In the genomic region with DNA sequence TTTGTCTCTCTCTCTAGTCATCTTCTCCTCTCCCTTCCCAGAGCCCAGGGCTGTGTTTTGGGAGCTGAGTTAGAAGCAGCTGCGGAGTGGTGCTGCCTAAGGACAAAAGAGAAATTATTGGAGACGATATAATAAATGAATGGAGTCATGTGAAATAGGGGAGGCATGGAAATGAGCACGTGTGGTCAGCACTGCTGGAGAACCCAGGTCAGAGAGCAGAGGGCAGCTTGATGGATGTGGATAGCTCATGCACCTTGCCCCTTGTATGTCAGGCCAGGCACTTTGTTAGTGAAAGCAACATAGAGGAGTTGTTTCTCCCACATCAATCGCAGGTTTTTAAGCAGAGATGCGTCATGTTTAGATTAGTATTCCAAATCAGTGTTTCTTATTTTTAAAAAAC, we compare ENCODE assay signal across 1 cellular context.
TF ChIP-seq lines count a peak whose summit lies in the region.

No MANE protein-coding gene starts in this region.

TF ChIP-seq in HepG2, 621 proteins besides CTCF, POLR2A, EP300 and RAD21 (continued from another document):
- TF ChIP-seq, protein P1, sequence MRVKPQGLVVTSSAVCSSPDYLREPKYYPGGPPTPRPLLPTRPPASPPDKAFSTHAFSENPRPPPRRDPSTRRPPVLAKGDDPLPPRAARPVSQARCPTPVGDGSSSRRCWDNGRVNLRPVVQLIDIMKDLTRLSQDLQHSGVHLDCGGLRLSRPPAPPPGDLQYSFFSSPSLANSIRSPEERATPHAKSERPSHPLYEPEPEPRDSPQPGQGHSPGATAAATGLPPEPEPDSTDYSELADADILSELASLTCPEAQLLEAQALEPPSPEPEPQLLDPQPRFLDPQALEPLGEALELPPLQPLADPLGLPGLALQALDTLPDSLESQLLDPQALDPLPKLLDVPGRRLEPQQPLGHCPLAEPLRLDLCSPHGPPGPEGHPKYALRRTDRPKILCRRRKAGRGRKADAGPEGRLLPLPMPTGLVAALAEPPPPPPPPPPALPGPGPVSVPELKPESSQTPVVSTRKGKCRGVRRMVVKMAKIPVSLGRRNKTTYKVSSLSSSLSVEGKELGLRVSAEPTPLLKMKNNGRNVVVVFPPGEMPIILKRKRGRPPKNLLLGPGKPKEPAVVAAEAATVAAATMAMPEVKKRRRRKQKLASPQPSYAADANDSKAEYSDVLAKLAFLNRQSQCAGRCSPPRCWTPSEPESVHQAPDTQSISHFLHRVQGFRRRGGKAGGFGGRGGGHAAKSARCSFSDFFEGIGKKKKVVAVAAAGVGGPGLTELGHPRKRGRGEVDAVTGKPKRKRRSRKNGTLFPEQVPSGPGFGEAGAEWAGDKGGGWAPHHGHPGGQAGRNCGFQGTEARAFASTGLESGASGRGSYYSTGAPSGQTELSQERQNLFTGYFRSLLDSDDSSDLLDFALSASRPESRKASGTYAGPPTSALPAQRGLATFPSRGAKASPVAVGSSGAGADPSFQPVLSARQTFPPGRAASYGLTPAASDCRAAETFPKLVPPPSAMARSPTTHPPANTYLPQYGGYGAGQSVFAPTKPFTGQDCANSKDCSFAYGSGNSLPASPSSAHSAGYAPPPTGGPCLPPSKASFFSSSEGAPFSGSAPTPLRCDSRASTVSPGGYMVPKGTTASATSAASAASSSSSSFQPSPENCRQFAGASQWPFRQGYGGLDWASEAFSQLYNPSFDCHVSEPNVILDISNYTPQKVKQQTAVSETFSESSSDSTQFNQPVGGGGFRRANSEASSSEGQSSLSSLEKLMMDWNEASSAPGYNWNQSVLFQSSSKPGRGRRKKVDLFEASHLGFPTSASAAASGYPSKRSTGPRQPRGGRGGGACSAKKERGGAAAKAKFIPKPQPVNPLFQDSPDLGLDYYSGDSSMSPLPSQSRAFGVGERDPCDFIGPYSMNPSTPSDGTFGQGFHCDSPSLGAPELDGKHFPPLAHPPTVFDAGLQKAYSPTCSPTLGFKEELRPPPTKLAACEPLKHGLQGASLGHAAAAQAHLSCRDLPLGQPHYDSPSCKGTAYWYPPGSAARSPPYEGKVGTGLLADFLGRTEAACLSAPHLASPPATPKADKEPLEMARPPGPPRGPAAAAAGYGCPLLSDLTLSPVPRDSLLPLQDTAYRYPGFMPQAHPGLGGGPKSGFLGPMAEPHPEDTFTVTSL (CRISPR knock-in tag; IDR thresholded peaks at IDR 0.05; ENCODE audit: borderline replicate concordance): no peak
- TF ChIP-seq ZNF362 (CRISPR knock-in tag; IDR thresholded peaks at IDR 0.05; ENCODE audit: borderline replicate concordance) (peak; percentile 60; the same call in 1 of the 2 replicates), SAP130 (CRISPR knock-in tag; IDR thresholded peaks at IDR 0.05; ENCODE audit: low read depth) (peak; percentile 23; the same call in 1 of the 2 replicates), ZNF451 (CRISPR knock-in tag; IDR thresholded peaks at IDR 0.05) (no peak), ZNF24 (IDR thresholded peaks at IDR 0.05) (no peak), TEAD3 (CRISPR knock-in tag; optimal IDR thresholded peaks at IDR 0.05; ENCODE audit: borderline replicate concordance) (peak; percentile 29), ZNF326 (CRISPR knock-in tag; IDR thresholded peaks at IDR 0.05; ENCODE audit: borderline replicate concordance) (no peak), MLX (CRISPR knock-in tag; IDR thresholded peaks at IDR 0.05) (0 out of 2 replicates have a peak, but pooled peaks have one; percentile 43), MAF1 (CRISPR knock-in tag; IDR thresholded peaks at IDR 0.05; ENCODE audit: borderline replicate concordance) (no peak), HDAC6 (IDR thresholded peaks at IDR 0.05; ENCODE audit: low read depth, low read length) (no peak), ZNF788 (CRISPR knock-in tag; IDR thresholded peaks at IDR 0.05; ENCODE audit: borderline replicate concordance) (no peak), GFI1 (CRISPR knock-in tag; IDR thresholded peaks at IDR 0.05; ENCODE audit: borderline replicate concordance) (0 out of 2 replicates have a peak, but pooled peaks have one; percentile 15), CEBPG (CRISPR knock-in tag; IDR thresholded peaks at IDR 0.05) (peak; percentile 11; the same call in 1 of the 2 replicates), EED (CRISPR knock-in tag; IDR thresholded peaks at IDR 0.05) (no peak), PPARG (CRISPR knock-in tag; conservative IDR thresholded peaks at IDR 0.05) (0 out of 2 replicates have a peak, but pooled peaks have one; percentile 9), ZFP41 (CRISPR knock-in tag; IDR thresholded peaks at IDR 0.05; ENCODE audit: borderline replicate concordance) (no peak), BHLHE40 (IDR thresholded peaks at IDR 0.05; ENCODE audit: low read length) (peak; percentile 52), FOXP1 (IDR thresholded peaks at IDR 0.05) (no peak), FOXP1 (CRISPR knock-in tag; IDR thresholded peaks at IDR 0.05) (0 out of 2 replicates have a peak, but pooled peaks have one; percentile 31), SRSF4 (IDR thresholded peaks at IDR 0.05; ENCODE audit: low read depth, low read length, poor library complexity, severe bottlenecking) (no peak), ZNF644 (CRISPR knock-in tag; IDR thresholded peaks at IDR 0.05; ENCODE audit: low read depth) (peak; percentile 58; the same call in 1 of the 2 replicates), NR2C2 (CRISPR knock-in tag; IDR thresholded peaks at IDR 0.05; ENCODE audit: borderline replicate concordance) (peak; percentile 74), HOXA3 (CRISPR knock-in tag; IDR thresholded peaks at IDR 0.05) (peak; percentile 47; the same call in 1 of the 2 replicates), HNF4A (CRISPR knock-in tag; IDR thresholded peaks at IDR 0.05) (peak; percentile 88), ZMYM4 (CRISPR knock-in tag; IDR thresholded peaks at IDR 0.05) (peak; percentile 34; the same call in 1 of the 2 replicates), NR2F6 (IDR thresholded peaks at IDR 0.05) (peak; percentile 32; the same call in 1 of the 2 replicates), NR2F6 (CRISPR knock-in tag; IDR thresholded peaks at IDR 0.05) (peak; percentile 71), MYC (CRISPR knock-in tag; IDR thresholded peaks at IDR 0.05; ENCODE audit: borderline replicate concordance) (peak; percentile 65; the same call in 1 of the 2 replicates), ZNF83 (CRISPR knock-in tag; IDR thresholded peaks at IDR 0.05; ENCODE audit: borderline replicate concordance) (no peak), MEIS1 (CRISPR knock-in tag; IDR thresholded peaks at IDR 0.05; ENCODE audit: borderline replicate concordance) (peak; percentile 77; the same call in 1 of the 2 replicates), ZNF543 (CRISPR knock-in tag; IDR thresholded peaks at IDR 0.05) (0 out of 2 replicates have a peak, but pooled peaks have one; percentile 30), NR2F2 (IDR thresholded peaks at IDR 0.05; ENCODE audit: borderline replicate concordance, low read depth) (peak; percentile 41; the same call in 1 of the 2 replicates), ATF7-NPFF (CRISPR knock-in tag; IDR thresholded peaks at IDR 0.05; ENCODE audit: low read depth) (no peak), ZFX (CRISPR knock-in tag; IDR thresholded peaks at IDR 0.05; ENCODE audit: low read depth) (peak; percentile 48; the same call in 1 of the 2 replicates), GATAD2A (CRISPR knock-in tag; IDR thresholded peaks at IDR 0.05) (peak; percentile 44; the same call in 1 of the 2 replicates), KDM6A (CRISPR knock-in tag; IDR thresholded peaks at IDR 0.05; ENCODE audit: low read depth) (0 out of 2 replicates have a peak, but pooled peaks have one; percentile 24), SMAD1 (CRISPR knock-in tag; IDR thresholded peaks at IDR 0.05; ENCODE audit: borderline replicate concordance, low read depth) (no peak), SALL1 (CRISPR knock-in tag; IDR thresholded peaks at IDR 0.05) (peak; percentile 86), ERF (CRISPR knock-in tag; IDR thresholded peaks at IDR 0.05) (0 out of 2 replicates have a peak, but pooled peaks have one; percentile 22)
- TF ChIP-seq, protein P2, sequence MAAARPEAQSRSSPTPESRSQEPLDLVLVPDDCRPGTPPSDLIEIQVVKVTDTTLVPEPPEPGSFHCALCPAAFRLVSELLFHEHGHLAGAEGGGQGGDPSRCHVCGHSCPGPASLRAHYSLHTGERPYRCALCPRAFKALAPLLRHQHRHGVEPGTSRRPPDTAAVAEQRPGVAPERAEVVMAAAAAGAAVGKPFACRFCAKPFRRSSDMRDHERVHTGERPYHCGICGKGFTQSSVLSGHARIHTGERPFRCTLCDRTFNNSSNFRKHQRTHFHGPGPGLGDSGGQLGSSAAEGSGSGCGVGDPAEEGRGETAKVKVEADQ (CRISPR knock-in tag; IDR thresholded peaks at IDR 0.05; ENCODE audit: borderline replicate concordance): no peak
- TF ChIP-seq, protein P3, sequence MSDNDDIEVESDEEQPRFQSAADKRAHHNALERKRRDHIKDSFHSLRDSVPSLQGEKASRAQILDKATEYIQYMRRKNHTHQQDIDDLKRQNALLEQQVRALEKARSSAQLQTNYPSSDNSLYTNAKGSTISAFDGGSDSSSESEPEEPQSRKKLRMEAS (IDR thresholded peaks at IDR 0.05): peak; percentile 78
- TF ChIP-seq, protein P4, sequence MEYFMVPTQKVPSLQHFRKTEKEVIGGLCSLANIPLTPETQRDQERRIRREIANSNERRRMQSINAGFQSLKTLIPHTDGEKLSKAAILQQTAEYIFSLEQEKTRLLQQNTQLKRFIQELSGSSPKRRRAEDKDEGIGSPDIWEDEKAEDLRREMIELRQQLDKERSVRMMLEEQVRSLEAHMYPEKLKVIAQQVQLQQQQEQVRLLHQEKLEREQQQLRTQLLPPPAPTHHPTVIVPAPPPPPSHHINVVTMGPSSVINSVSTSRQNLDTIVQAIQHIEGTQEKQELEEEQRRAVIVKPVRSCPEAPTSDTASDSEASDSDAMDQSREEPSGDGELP (IDR thresholded peaks at IDR 0.05; ENCODE audit: borderline replicate concordance, low read depth): no peak
- TF ChIP-seq, protein P5, sequence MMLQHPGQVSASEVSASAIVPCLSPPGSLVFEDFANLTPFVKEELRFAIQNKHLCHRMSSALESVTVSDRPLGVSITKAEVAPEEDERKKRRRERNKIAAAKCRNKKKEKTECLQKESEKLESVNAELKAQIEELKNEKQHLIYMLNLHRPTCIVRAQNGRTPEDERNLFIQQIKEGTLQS (CRISPR knock-in tag; IDR thresholded peaks at IDR 0.05): no peak
- TF ChIP-seq, protein P6, sequence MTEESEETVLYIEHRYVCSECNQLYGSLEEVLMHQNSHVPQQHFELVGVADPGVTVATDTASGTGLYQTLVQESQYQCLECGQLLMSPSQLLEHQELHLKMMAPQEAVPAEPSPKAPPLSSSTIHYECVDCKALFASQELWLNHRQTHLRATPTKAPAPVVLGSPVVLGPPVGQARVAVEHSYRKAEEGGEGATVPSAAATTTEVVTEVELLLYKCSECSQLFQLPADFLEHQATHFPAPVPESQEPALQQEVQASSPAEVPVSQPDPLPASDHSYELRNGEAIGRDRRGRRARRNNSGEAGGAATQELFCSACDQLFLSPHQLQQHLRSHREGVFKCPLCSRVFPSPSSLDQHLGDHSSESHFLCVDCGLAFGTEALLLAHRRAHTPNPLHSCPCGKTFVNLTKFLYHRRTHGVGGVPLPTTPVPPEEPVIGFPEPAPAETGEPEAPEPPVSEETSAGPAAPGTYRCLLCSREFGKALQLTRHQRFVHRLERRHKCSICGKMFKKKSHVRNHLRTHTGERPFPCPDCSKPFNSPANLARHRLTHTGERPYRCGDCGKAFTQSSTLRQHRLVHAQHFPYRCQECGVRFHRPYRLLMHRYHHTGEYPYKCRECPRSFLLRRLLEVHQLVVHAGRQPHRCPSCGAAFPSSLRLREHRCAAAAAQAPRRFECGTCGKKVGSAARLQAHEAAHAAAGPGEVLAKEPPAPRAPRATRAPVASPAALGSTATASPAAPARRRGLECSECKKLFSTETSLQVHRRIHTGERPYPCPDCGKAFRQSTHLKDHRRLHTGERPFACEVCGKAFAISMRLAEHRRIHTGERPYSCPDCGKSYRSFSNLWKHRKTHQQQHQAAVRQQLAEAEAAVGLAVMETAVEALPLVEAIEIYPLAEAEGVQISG (CRISPR knock-in tag; IDR thresholded peaks at IDR 0.05): peak; percentile 34; the same call in 1 of the 2 replicates
- TF ChIP-seq, protein P7, sequence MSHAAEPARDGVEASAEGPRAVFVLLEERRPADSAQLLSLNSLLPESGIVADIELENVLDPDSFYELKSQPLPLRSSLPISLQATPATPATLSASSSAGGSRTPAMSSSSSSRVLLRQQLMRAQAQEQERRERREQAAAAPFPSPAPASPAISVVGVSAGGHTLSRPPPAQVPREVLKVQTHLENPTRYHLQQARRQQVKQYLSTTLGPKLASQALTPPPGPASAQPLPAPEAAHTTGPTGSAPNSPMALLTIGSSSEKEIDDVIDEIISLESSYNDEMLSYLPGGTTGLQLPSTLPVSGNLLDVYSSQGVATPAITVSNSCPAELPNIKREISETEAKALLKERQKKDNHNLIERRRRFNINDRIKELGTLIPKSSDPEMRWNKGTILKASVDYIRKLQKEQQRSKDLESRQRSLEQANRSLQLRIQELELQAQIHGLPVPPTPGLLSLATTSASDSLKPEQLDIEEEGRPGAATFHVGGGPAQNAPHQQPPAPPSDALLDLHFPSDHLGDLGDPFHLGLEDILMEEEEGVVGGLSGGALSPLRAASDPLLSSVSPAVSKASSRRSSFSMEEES (CRISPR knock-in tag; IDR thresholded peaks at IDR 0.05): 0 out of 2 replicates have a peak, but pooled peaks have one; percentile 33
